Comparison of ENCODE assay signal across 9 cellular contexts in genomic region chr15:90400005-90400758, GRCh38. TPM values are rescaled to one million over a fixed set of nuclear protein-coding genes. Genes with fewer than 3 reads are reported as not detected.
A peak's percentile ranks its signal among the peaks of the same experiment; 100 is the strongest.
DNase-seq lines count a peak whose midpoint lies in the region; ATAC-seq, FAIRE-seq and TF ChIP-seq lines count a peak whose summit lies in the region.
"Had no signal": no experiment of that assay in that cellular context is flagged by ENCODE, and none has a peak within 500 bp of the region (broad histone marks: within the 10 kb centered on the region; RNA-seq: fewer than 3 reads in every experiment).

No MANE protein-coding gene starts in this region.

- no peak overlapping the region for H3K9ac ChIP-seq in OCI-LY3 (ENCODE audit: low read length)

- no peak for TF ChIP-seq CTCF in OCI-LY3 (IDR thresholded peaks at IDR 0.05; ENCODE audit: low read depth, low read length)

- H2AFZ ChIP-seq in OCI-LY3 (ENCODE audit: low read depth, low read length): no peak overlapping the region

- H3K4me2 ChIP-seq in OCI-LY3 (ENCODE audit: low read length): peak overlapping the region; percentile 56

- H3K27ac ChIP-seq in OCI-LY3 (ENCODE audit: low read length): no peak overlapping the region
- H3K27ac ChIP-seq in esophagus (ENCODE audit: low read depth in 2 of 2, low read length in 1 of 2): peak overlapping the region; percentile 85 to 92

- H3K36me3 ChIP-seq in OCI-LY3 (replicated peaks; ENCODE audit: low read depth, low read length): no peaks in the 10 kb centered on the region
- no peaks in the 10 kb centered on the region for H3K36me3 ChIP-seq in esophagus (ENCODE audit: control insufficient read depth in 2 of 2, insufficient read depth in 2 of 2, low read length in 1 of 2)

- no peaks in the 10 kb centered on the region for H3K9me3 ChIP-seq in OCI-LY3 (ENCODE audit: insufficient read depth, low read length)
- H3K9me3 ChIP-seq in esophagus (ENCODE audit: control insufficient read depth in 2 of 2, insufficient read depth in 1 of 2, low read depth in 1 of 2, low read length in 1 of 2): no peaks in the 10 kb centered on the region

- H3K79me2 ChIP-seq in OCI-LY3 (ENCODE audit: low read length): peaks cover 96% of the 10 kb centered on the region

- FAIRE-seq in GM19239 (lab: Jason Lieb, UNC): no peak
- FAIRE-seq: TTC549 had no signal

- H4K20me1 ChIP-seq in OCI-LY3 (ENCODE audit: insufficient read depth, low read length): peaks cover 76% of the 10 kb centered on the region

- peak overlapping the region; percentile 26 for H3K4me3 ChIP-seq in OCI-LY3 (ENCODE audit: low read length)
- no peak overlapping the region for H3K4me3 ChIP-seq in esophagus (ENCODE audit: low read depth in 1 of 2, low read length in 2 of 2)
- peak overlapping the region; percentile 20 for H3K4me3 ChIP-seq in skeletal muscle cell (ENCODE audit: low read depth, low read length)

- H3K4me1 ChIP-seq in OCI-LY3 (ENCODE audit: low read length) (peaks cover 15% of the 10 kb centered on the region), esophagus (ENCODE audit: control insufficient read depth in 2 of 2, insufficient read depth in 2 of 2, low read length in 1 of 2) (peaks cover 0 to 5% of the 10 kb centered on the region in 2 donors)

- no peak for DNase-seq in skeletal muscle cell (ENCODE audit: low read depth)
- DNase-seq in mesenteric fat pad (ENCODE audit: low spot score): no peak
- no peak for DNase-seq in NK-92 treated with Interleukin-12 subunit alpha and Interleukin-12 subunit beta, amount 100 ng/mL, for 24 hours (lab: John Stamatoyannopoulos, UW)
- no peak for DNase-seq in GM19239 (ENCODE audit: insufficient read length, low spot score)

- no peaks in the 10 kb centered on the region for H3K27me3 ChIP-seq in OCI-LY3 (ENCODE audit: low read depth, low read length)
- H3K27me3 ChIP-seq in esophagus (ENCODE audit: control insufficient read depth in 1 of 2, insufficient read depth in 2 of 2, low read length in 2 of 2): no peaks in the 10 kb centered on the region

- ATAC-seq in GM21367 (IDR thresholded peaks at IDR 0.05; ENCODE audit: unreplicated experiment) (peak; percentile 9), GM19351 (IDR thresholded peaks at IDR 0.05; ENCODE audit: unreplicated experiment) (no peak)

- 54% methylated on average over 7 of the region's 7 CpGs for WGBS in esophagus, 2 donors

RNA-seq across cellular contexts. Expression of gene IQGAP1, which starts 12.1 kb away (rescaled TPM):
- 100 to 1,000 TPM in 1 of 2 donors, 10 to 100 TPM in 1; 68.4 to 106 TPM for polyA plus RNA-seq in esophagus
- total RNA-seq in mesenteric fat pad: 210 TPM

RNA-seq across cellular contexts. Expression of gene ZNF774, which starts 48.1 kb away (rescaled TPM):
- 1 to 10 TPM in 1 of 2 donors, under 1 TPM in 1; 0.80 to 1.5 TPM for polyA plus RNA-seq in esophagus
- total RNA-seq in mesenteric fat pad: 0.84 TPM

Comparison
In these comparisons a context has a peak if more than half of its experiments do, and no peak if none do; other contexts are left out.
1. H3K4me3 ChIP-seq: peak in OCI-LY3 (single experiment) and skeletal muscle cell (single experiment); none in esophagus (0 of 2).